Comparison of ENCODE assay signal across 1 cellular context in the genomic region with DNA sequence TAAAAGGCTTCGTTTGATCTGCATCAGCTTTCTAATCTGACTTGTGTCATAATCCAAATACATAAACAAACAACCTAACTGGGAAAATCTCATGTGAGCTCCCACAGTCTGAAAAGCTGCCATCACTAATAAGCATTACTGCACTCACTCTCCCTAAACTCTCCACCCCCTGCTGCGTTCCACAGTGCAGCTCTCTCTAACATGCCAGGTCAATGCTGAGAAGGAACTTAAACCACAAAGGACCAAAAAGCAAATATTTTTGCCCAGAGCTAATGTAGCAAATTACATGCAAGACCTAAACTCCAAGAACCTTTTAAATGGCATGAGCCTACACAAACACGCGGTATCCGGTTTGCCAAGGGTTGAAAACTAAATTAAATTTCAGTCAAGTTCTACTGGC.
TF ChIP-seq lines count a peak whose summit lies in the region.

No MANE protein-coding gene starts in this region.

TF ChIP-seq in K562, 482 proteins besides CTCF, POLR2A, EP300 and RAD21 (continued from another document):
- TF ChIP-seq, protein P1, sequence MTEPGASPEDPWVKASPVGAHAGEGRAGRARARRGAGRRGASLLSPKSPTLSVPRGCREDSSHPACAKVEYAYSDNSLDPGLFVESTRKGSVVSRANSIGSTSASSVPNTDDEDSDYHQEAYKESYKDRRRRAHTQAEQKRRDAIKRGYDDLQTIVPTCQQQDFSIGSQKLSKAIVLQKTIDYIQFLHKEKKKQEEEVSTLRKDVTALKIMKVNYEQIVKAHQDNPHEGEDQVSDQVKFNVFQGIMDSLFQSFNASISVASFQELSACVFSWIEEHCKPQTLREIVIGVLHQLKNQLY (CRISPR knock-in tag; conservative IDR thresholded peaks at IDR 0.05): no peak
- TF ChIP-seq ELF4 (CRISPR knock-in tag; IDR thresholded peaks at IDR 0.05): no peak
